7 cellular contexts compared by ENCODE assay signal in the genomic region with DNA sequence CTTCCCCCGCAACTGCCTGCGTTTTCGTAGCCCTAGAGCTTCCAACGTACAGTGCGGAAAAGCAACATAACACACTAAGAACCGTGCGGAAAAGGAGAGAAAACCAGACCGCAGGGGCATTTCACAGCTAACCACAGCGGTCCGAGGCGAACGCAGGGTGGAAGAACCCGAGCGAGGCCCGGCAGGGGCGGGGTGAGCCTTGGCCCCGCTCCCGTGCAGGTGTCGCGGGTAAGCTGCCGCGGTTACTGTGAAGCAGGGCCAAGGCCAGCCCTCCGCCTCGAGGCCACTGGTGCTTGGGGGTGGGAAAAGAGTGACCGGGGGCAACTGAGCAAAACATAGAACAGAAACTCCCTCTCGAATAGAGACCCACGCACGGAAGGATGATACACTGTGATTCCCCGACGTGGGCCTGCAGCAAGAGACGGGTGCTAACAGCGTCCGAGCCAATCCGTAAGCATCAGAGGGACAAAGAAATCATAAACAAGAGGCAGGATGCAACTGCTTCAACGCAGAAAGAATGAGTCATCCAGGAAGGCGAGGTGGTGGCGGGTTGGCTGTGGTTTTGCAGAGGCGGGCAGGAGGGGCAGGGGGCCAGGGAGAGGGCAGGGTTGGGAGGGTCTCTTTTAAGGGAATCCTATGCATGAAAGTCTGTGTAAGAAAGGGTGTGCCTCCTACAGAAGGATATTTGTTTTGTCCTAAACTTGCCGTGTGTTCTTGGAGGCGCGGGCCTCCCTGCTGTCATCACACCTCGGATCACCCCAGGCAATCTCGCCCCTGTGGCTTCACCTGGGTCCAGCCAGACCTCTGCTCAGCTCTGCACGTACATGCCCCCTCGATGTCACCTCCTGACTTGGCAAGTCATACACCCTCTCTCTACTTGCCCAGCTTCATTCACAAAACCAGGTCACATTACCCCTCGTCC. TPM values are rescaled to one million over a fixed set of nuclear protein-coding genes. Genes with fewer than 3 reads are reported as not detected.
DNase-seq lines count a peak whose midpoint lies in the region; ATAC-seq and TF ChIP-seq lines count a peak whose summit lies in the region.

No MANE protein-coding gene starts in this region.

- peaks cover 15 to 27% of the 10 kb centered on the region in 2 donors for H3K27me3 Mint-ChIP-seq in natural killer cell (ENCODE audit: low read depth in 2 of 2)

- peaks cover 75% of the 10 kb centered on the region for H3K27me3 ChIP-seq in left ventricle myocardium inferior (ENCODE audit: low read depth)

- ATAC-seq in GM19351 (IDR thresholded peaks at IDR 0.05; ENCODE audit: unreplicated experiment) (peak; percentile 84), HG03521 (IDR thresholded peaks at IDR 0.05; ENCODE audit: unreplicated experiment) (peak; percentile 69), natural killer cell (peak; percentile 82 to 89 (median 84))
- ATAC-seq in activated naive CD4-positive, alpha-beta T cell treated with anti-CD3 and anti-CD28 coated beads, Interleukin-2, amount 50 U/mL, for 72 hours, result peak; percentile 84 to 86

- H3K4me1 Mint-ChIP-seq in natural killer cell, result peaks cover 21 to 22% of the 10 kb centered on the region in 2 donors

- H3K27ac ChIP-seq in left ventricle myocardium inferior (replicated peaks), result no peak overlapping the region

- no peaks in the 10 kb centered on the region for H3K36me3 Mint-ChIP-seq in activated naive CD4-positive, alpha-beta T cell treated with anti-CD3 and anti-CD28 coated beads, Interleukin-2, amount 50 U/mL, for 72 hours
- no peaks in the 10 kb centered on the region for H3K36me3 Mint-ChIP-seq in natural killer cell

- TF ChIP-seq CTCF in natural killer cell (IDR thresholded peaks at IDR 0.05), result no peak
- no peak for TF ChIP-seq CTCF in left ventricle myocardium inferior (IDR thresholded peaks at IDR 0.05; ENCODE audit: borderline replicate concordance)

- peak; percentile 71 to 78 for DNase-seq in SHP77 (lab: John Stamatoyannopoulos, UW)
- DNase-seq in activated naive CD4-positive, alpha-beta T cell treated with anti-CD3 and anti-CD28 coated beads, Interleukin-2, amount 50 U/mL, for 72 hours (ENCODE audit: low spot score in 2 of 2), result peak; percentile 56 to 80
- DNase-seq in natural killer cell, result peak; percentile 74
- no peak for DNase-seq in left ventricle myocardium inferior
- DNase-seq in NCI-H446 (lab: John Stamatoyannopoulos, UW), result no peak

- intact Hi-C loops in natural killer cell (cut with micrococcal nuclease) (loop anchor here (1.0 kb wide), 3 partner anchors 55 to 225 kb away; no protein-coding TSS in a partner anchor), left ventricle myocardium inferior (cut with micrococcal nuclease) (no loop called here)

- no peaks in the 10 kb centered on the region for H3K9me3 ChIP-seq in left ventricle myocardium inferior (replicated peaks)

- H3K4me3 Mint-ChIP-seq in natural killer cell, result peak overlapping the region; percentile 93

- no peaks in the 10 kb centered on the region for H3K4me1 ChIP-seq in left ventricle myocardium inferior

- H3K36me3 ChIP-seq in left ventricle myocardium inferior, result no peaks in the 10 kb centered on the region

- H3K27ac Mint-ChIP-seq in activated naive CD4-positive, alpha-beta T cell treated with anti-CD3 and anti-CD28 coated beads, Interleukin-2, amount 50 U/mL, for 72 hours, result peak overlapping the region; percentile 72 to 90
- H3K27ac Mint-ChIP-seq in natural killer cell, result peak overlapping the region; percentile 89 to 95

- no peak overlapping the region for H3K4me3 ChIP-seq in left ventricle myocardium inferior

- no peaks in the 10 kb centered on the region for H3K9me3 Mint-ChIP-seq in activated naive CD4-positive, alpha-beta T cell treated with anti-CD3 and anti-CD28 coated beads, Interleukin-2, amount 50 U/mL, for 72 hours
- H3K9me3 Mint-ChIP-seq in natural killer cell, result no peaks in the 10 kb centered on the region

RNA-seq across cellular contexts. Expression of a gene that starts 7.3 kb away (rescaled TPM):
- under 1 TPM; 0.70 to 0.75 TPM for total RNA-seq in activated naive CD4-positive, alpha-beta T cell treated with anti-CD3 and anti-CD28 coated beads, Interleukin-2, amount 50 U/mL, for 72 hours
- under 1 TPM in 2 of 3 donors, not detected in 1; 0.07 to 0.12 TPM for total RNA-seq in natural killer cell
- total RNA-seq in left ventricle myocardium inferior, result 0.11 TPM

Comparison
In these comparisons a context has a peak if more than half of its experiments do, and no peak if none do; other contexts are left out.
1. DNase-seq: peak in SHP77 (2 of 2), activated naive CD4-positive, alpha-beta T cell treated with anti-CD3 and anti-CD28 coated beads, Interleukin-2, amount 50 U/mL, for 72 hours (2 of 2) and natural killer cell (single experiment); none in left ventricle myocardium inferior (single experiment) and NCI-H446 (0 of 2).
2. Peak in every context shown above with its lines, with median percentiles within 50 percentile points of each other: ATAC-seq.